In the genomic region with DNA sequence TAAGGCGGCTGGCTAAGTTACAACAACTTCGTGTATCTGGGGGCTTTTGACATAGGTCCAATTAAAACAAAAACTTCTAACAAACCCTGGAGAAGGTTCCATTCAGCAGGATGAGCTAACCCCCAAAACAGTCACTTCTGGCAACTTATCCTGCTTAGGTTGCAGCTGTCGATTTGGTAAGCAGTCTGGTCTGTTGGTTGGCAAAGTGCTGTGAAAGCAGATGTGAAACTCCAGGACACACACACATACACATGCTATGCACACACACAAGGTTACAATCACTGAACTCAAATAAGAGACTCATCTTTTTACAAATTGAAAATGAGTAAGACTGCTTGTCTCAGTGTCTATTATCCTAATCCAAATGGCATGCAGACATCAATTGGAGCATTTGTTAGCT, we compare ENCODE assay signal across 14 cellular contexts.
DNase-seq lines count a peak whose midpoint lies in the region; ATAC-seq and TF ChIP-seq lines count a peak whose summit lies in the region.
"Had no signal": no experiment of that assay in that cellular context is flagged by ENCODE, and none has a peak within 500 bp of the region (broad histone marks: within the 10 kb centered on the region; RNA-seq: fewer than 3 reads in every experiment).

No MANE protein-coding gene starts in this region.

- H3K27me3 Mint-ChIP-seq in stimulated activated naive B cell treated with anti-CD40 and anti-IgM and Interleukin-4, amounts not matched to agents 10 μg/mL and 1 μg/mL and 100 μg/mL, for 72 hours, result peaks cover 24 to 34% of the 10 kb centered on the region in 2 donors
- H3K27me3 Mint-ChIP-seq in activated CD4-positive, alpha-beta memory T cell treated with anti-CD3 and anti-CD28 coated beads, Interleukin-2, amount 10 ng/mL, durations not matched to agents 7 days and 5 days, result peaks cover 54% of the 10 kb centered on the region

- DNase-seq in SK-N-SH (no peak), choroid plexus epithelial cell (ENCODE audit: low read depth) (peak; percentile 90), GM20000 (ENCODE audit: low spot score) (no peak)
- no peak for DNase-seq in stimulated activated naive B cell treated with anti-CD40 and anti-IgM and Interleukin-4, amounts not matched to agents 10 μg/mL and 1 μg/mL and 100 μg/mL, for 72 hours
- DNase-seq in activated CD4-positive, alpha-beta memory T cell treated with anti-CD3 and anti-CD28 coated beads, Interleukin-2, amount 10 ng/mL, durations not matched to agents 7 days and 5 days, result no peak
- no peak for DNase-seq in activated effector memory CD4-positive, alpha-beta T cell treated with Interleukin-2 at 50 U/mL for 16 hours
- DNase-seq: left ventricle myocardium inferior, NCI-H1694 treated with DMSO at 0.1 percent for 48 hours, posterior cingulate gyrus had no signal

- H3K36me3 ChIP-seq in SK-N-SH (replicated peaks in 1 of 2; ENCODE audit: control insufficient read depth in 1 of 2, insufficient read depth in 2 of 2, low read length in 1 of 2), result no peaks in the 10 kb centered on the region
- H3K36me3 ChIP-seq: breast epithelium, left ventricle myocardium inferior had no signal

- peak overlapping the region in 1 of 2 experiments; percentile 2; a peak in 1 of 4 replicates for H3K27ac ChIP-seq in SK-N-SH (ENCODE audit: low read depth in 2 of 2, low read length in 1 of 2)
- H3K27ac ChIP-seq: breast epithelium, left ventricle myocardium inferior had no signal

- H4K20me1 ChIP-seq in SK-N-SH (ENCODE audit: insufficient read depth), result no peaks in the 10 kb centered on the region

- no peak overlapping the region for H3K4me2 ChIP-seq in SK-N-SH

- no peak overlapping the region for H3K4me3 Mint-ChIP-seq in stimulated activated naive B cell treated with anti-CD40 and anti-IgM and Interleukin-4, amounts not matched to agents 10 μg/mL and 1 μg/mL and 100 μg/mL, for 72 hours
- H3K4me3 Mint-ChIP-seq in activated CD4-positive, alpha-beta memory T cell treated with anti-CD3 and anti-CD28 coated beads, Interleukin-2, amount 10 ng/mL, durations not matched to agents 7 days and 5 days, result no peak overlapping the region
- H3K4me3 Mint-ChIP-seq: type B pancreatic cell had no signal

- peaks cover 0 to 4% of the 10 kb centered on the region in 2 experiments; a peak in 1 of 4 replicates for H3K4me1 ChIP-seq in SK-N-SH (ENCODE audit: control insufficient read depth in 1 of 2, insufficient read depth in 2 of 2, low read depth in 1 of 2, low read length in 1 of 2)

- TF ChIP-seq CTCF in SK-N-SH (IDR thresholded peaks at IDR 0.05) (no peak), choroid plexus epithelial cell (conservative IDR thresholded peaks at IDR 0.05; ENCODE audit: low read depth, low read length) (no peak), GM20000 (IDR thresholded peaks at IDR 0.05; ENCODE audit: extremely low read depth, missing control alignments) (no peak)

- H3K4me1 Mint-ChIP-seq in stimulated activated naive B cell treated with anti-CD40 and anti-IgM and Interleukin-4, amounts not matched to agents 10 μg/mL and 1 μg/mL and 100 μg/mL, for 72 hours, result peaks cover 4 to 7% of the 10 kb centered on the region in 2 donors
- H3K4me1 Mint-ChIP-seq in activated CD4-positive, alpha-beta memory T cell treated with anti-CD3 and anti-CD28 coated beads, Interleukin-2, amount 10 ng/mL, durations not matched to agents 7 days and 5 days, result no peaks in the 10 kb centered on the region

- TF ChIP-seq EP300 in SK-N-SH (IDR thresholded peaks at IDR 0.05; ENCODE audit: borderline replicate concordance in 1 of 2, low read depth in 1 of 2, low read length in 1 of 2), result peak in 1 of 2 experiments; percentile 28; a peak in 1 of 4 replicates

- no peak overlapping the region for H3K27ac Mint-ChIP-seq in stimulated activated naive B cell treated with anti-CD40 and anti-IgM and Interleukin-4, amounts not matched to agents 10 μg/mL and 1 μg/mL and 100 μg/mL, for 72 hours
- no peak overlapping the region for H3K27ac Mint-ChIP-seq in activated CD4-positive, alpha-beta memory T cell treated with anti-CD3 and anti-CD28 coated beads, Interleukin-2, amount 10 ng/mL, durations not matched to agents 7 days and 5 days
- H3K27ac Mint-ChIP-seq: type B pancreatic cell had no signal

- no peaks in the 10 kb centered on the region for H3K9me3 ChIP-seq in SK-N-SH
- H3K9me3 ChIP-seq: breast epithelium, left ventricle myocardium inferior had no signal

- POLR2A ChIA-PET in SK-N-SH (lab: Yijun Ruan, JAX), result no interaction called here
- POLR2A ChIA-PET in activated CD4-positive, alpha-beta memory T cell treated with anti-CD3 and anti-CD28 coated beads, Interleukin-2, amount 10 ng/mL, durations not matched to agents 7 days and 5 days (lab: Charles Lee), result no interaction called here

- no peak for TF ChIP-seq RAD21 in SK-N-SH (IDR thresholded peaks at IDR 0.05; ENCODE audit: low read length)

- H3K9ac ChIP-seq in SK-N-SH, result no peak overlapping the region

- H3K4me3 ChIP-seq in SK-N-SH (ENCODE audit: low read depth in 2 of 2, low read length in 1 of 2) (no peak overlapping the region), choroid plexus epithelial cell (ENCODE audit: low read depth, low read length) (no peak overlapping the region)
- H3K4me3 ChIP-seq: breast epithelium, left ventricle myocardium inferior had no signal

- peaks cover 0 to 3% of the 10 kb centered on the region in 2 donors for H3K9me3 Mint-ChIP-seq in stimulated activated naive B cell treated with anti-CD40 and anti-IgM and Interleukin-4, amounts not matched to agents 10 μg/mL and 1 μg/mL and 100 μg/mL, for 72 hours
- H3K9me3 Mint-ChIP-seq in activated CD4-positive, alpha-beta memory T cell treated with anti-CD3 and anti-CD28 coated beads, Interleukin-2, amount 10 ng/mL, durations not matched to agents 7 days and 5 days, result no peaks in the 10 kb centered on the region

- H3K9me2 ChIP-seq in SK-N-SH, result no peaks in the 10 kb centered on the region

- no peaks in the 10 kb centered on the region for H3K79me2 ChIP-seq in SK-N-SH (ENCODE audit: insufficient read depth)

- no peak overlapping the region for H2AFZ ChIP-seq in SK-N-SH (ENCODE audit: low read depth)

- ATAC-seq in SK-N-SH treated with all-trans-retinoic acid at 6 μM for 48 hours (no peak; the same call in 1 of the 3 replicates), HG03521 (IDR thresholded peaks at IDR 0.05; ENCODE audit: unreplicated experiment) (peak; percentile 45)
- peak; percentile 79 to 87 for ATAC-seq in stimulated activated naive B cell treated with anti-CD40 and anti-IgM and Interleukin-4, amounts not matched to agents 10 μg/mL and 1 μg/mL and 100 μg/mL, for 72 hours (replicated peaks)
- ATAC-seq: Panc1 had no signal

- peaks cover 11% of the 10 kb centered on the region for H3F3A ChIP-seq in SK-N-SH (replicated peaks; ENCODE audit: insufficient read depth)

- H3K36me3 Mint-ChIP-seq in stimulated activated naive B cell treated with anti-CD40 and anti-IgM and Interleukin-4, amounts not matched to agents 10 μg/mL and 1 μg/mL and 100 μg/mL, for 72 hours, result no peaks in the 10 kb centered on the region
- no peaks in the 10 kb centered on the region for H3K36me3 Mint-ChIP-seq in activated CD4-positive, alpha-beta memory T cell treated with anti-CD3 and anti-CD28 coated beads, Interleukin-2, amount 10 ng/mL, durations not matched to agents 7 days and 5 days (ENCODE audit: low read depth)
- H3K36me3 Mint-ChIP-seq: type B pancreatic cell had no signal

- no peaks in the 10 kb centered on the region for H3K27me3 ChIP-seq in SK-N-SH (ENCODE audit: insufficient read depth)
- H3K27me3 ChIP-seq: breast epithelium had no signal

- CTCF ChIA-PET in SK-N-SH (lab: Yijun Ruan, JAX), result interaction anchor here (1.0 to 2.4 kb wide), 2 partner anchors 18 to 472 kb away, joined by 3 to 14 read pairs; no protein-coding TSS in a partner anchor
- CTCF ChIA-PET in activated CD4-positive, alpha-beta memory T cell treated with anti-CD3 and anti-CD28 coated beads, Interleukin-2, amount 10 ng/mL, durations not matched to agents 7 days and 5 days (lab: Charles Lee), result no interaction called here

- WGBS in SK-N-SH (ENCODE audit: low lambda C conversion rate), result 46% methylated on average over 3 of the region's 3 CpGs

TF ChIP-seq in SK-N-SH, 30 proteins besides CTCF, POLR2A, EP300 and RAD21 (continues in another document):
- TF ChIP-seq, protein P1, sequence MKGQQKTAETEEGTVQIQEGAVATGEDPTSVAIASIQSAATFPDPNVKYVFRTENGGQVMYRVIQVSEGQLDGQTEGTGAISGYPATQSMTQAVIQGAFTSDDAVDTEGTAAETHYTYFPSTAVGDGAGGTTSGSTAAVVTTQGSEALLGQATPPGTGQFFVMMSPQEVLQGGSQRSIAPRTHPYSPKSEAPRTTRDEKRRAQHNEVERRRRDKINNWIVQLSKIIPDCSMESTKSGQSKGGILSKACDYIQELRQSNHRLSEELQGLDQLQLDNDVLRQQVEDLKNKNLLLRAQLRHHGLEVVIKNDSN (IDR thresholded peaks at IDR 0.05; ENCODE audit: borderline replicate concordance, low read depth), result no peak
- no peak for TF ChIP-seq YY1 (IDR thresholded peaks at IDR 0.05; ENCODE audit: low read depth)
- TF ChIP-seq FOSL2 (IDR thresholded peaks at IDR 0.05; ENCODE audit: borderline replicate concordance, low read depth), result peak; percentile 29; the same call in 1 of the 2 replicates
- peak; percentile 23; the same call in 1 of the 2 replicates for TF ChIP-seq JUND (IDR thresholded peaks at IDR 0.05)

TF ChIP-seq in SK-N-SH treated with all-trans-retinoic acid at 6 μM for 48 hours, 23 proteins besides CTCF, POLR2A, EP300 and RAD21:
- no peak for TF ChIP-seq ARNTL (CRISPR knock-in tag; IDR thresholded peaks at IDR 0.05; ENCODE audit: borderline replicate concordance, low read depth)
